Comparison of ENCODE assay signal across 1 cellular context in the genomic region with DNA sequence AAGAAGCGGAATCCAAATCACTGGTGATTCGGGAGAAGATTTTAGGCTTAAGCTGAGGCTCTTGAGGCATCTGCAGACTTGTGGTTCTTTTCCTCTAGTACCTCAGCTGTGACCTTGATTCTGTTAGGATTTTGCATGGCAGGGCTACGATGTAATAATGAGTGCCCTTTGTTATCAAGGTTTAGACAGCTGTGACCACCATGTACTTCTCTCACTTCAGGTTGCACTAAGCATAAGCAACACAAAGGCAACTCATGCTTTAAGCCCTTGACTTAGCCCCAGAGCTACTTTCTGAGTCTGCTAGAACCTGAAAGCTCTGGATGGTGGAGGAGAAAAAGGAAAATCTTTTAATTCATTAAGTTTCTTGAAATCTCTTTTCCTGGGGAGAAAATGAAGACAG.
TF ChIP-seq lines count a peak whose summit lies in the region.

No MANE protein-coding gene starts in this region.

TF ChIP-seq in GM23338, 12 proteins besides CTCF, POLR2A, EP300 and RAD21 (continued from another document):
- TF ChIP-seq ZNF462 (CRISPR knock-in tag; IDR thresholded peaks at IDR 0.05) (no peak), CREB1 (CRISPR knock-in tag; IDR thresholded peaks at IDR 0.05; ENCODE audit: low read depth) (no peak), REST (IDR thresholded peaks at IDR 0.05; ENCODE audit: unreplicated experiment) (no peak), EZH2 (IDR thresholded peaks at IDR 0.05; ENCODE audit: low read depth, unreplicated experiment) (no peak), ETS1 (IDR thresholded peaks at IDR 0.05) (no peak), NANOG (IDR thresholded peaks at IDR 0.05; ENCODE audit: borderline replicate concordance) (no peak), POLR2AphosphoS5 (IDR thresholded peaks at IDR 0.05; ENCODE audit: low read depth) (no peak), ZNF114 (CRISPR knock-in tag; IDR thresholded peaks at IDR 0.05) (no peak), ZNF331 (CRISPR knock-in tag; IDR thresholded peaks at IDR 0.05; ENCODE audit: low read depth) (no peak)
